Comparison of ENCODE assay signal across 8 cellular contexts in genomic region chr1:52055066-52055853, GRCh38. TPM values are rescaled to one million over a fixed set of nuclear protein-coding genes. Genes with fewer than 3 reads are reported as not detected.
DNase-seq lines count a peak whose midpoint lies in the region; ATAC-seq and TF ChIP-seq lines count a peak whose summit lies in the region.

Gene TXNDC12, minus strand, starts transcription at chr1:52055191. Its CDS starts 95 bp downstream, at chr1:52055096.

- DNase-seq in DMS79 treated with DMSO at 0.1 percent for 48 hours (lab: John Stamatoyannopoulos, UW) (peak; percentile 88), GM23338 (ENCODE audit: low spot score) (peak; percentile 96), fibroblast of peridontal ligament (ENCODE audit: extremely low read depth) (peak; percentile 89)
- peak; percentile 51 for DNase-seq in activated T-helper 9 cell treated with anti-CD3 and anti-CD28 coated beads, Interleukin-2, amount 50 U/mL, for 16 hours (ENCODE audit: low read depth)
- peak; percentile 31 to 79 (median 56) for DNase-seq in naive thymus-derived CD8-positive, alpha-beta T cell

- peaks cover 24% of the 10 kb centered on the region for H3K4me1 Mint-ChIP-seq in GM23338
- peaks cover 36 to 71% (median 69%) of the 10 kb centered on the region in 4 donors for H3K4me1 Mint-ChIP-seq in naive thymus-derived CD8-positive, alpha-beta T cell
- H3K4me1 Mint-ChIP-seq in stimulated activated naive CD8-positive, alpha-beta T cell treated with anti-CD3 and anti-CD28 coated beads, Interleukin-15, Interleukin-2, amounts not matched to agents 100 ng/mL and 50 ng/mL, for 24 hours (ENCODE audit: low read depth) = peaks cover 64% of the 10 kb centered on the region

- H3K27ac Mint-ChIP-seq in GM23338 = peak within 1 kb of the TSS; percentile 100
- peak within 1 kb of the TSS; percentile 92 to 98 (median 96) for H3K27ac Mint-ChIP-seq in naive thymus-derived CD8-positive, alpha-beta T cell
- peak within 1 kb of the TSS; percentile 96 for H3K27ac Mint-ChIP-seq in stimulated activated naive CD8-positive, alpha-beta T cell treated with anti-CD3 and anti-CD28 coated beads, Interleukin-15, Interleukin-2, amounts not matched to agents 100 ng/mL and 50 ng/mL, for 24 hours

- H3K27me3 ChIP-seq in GM23338 (ENCODE audit: insufficient read depth) (no peaks in the 10 kb centered on the region), Loucy (ENCODE audit: insufficient read depth, low read length, poor library complexity, severe bottlenecking) (no peaks in the 10 kb centered on the region)

- ATAC-seq in GM23338 = peak; percentile 80
- ATAC-seq in naive thymus-derived CD8-positive, alpha-beta T cell = peak; percentile 20 to 36

- H3K36me3 Mint-ChIP-seq in GM23338 (ENCODE audit: low read depth) = peaks cover 44% of the 10 kb centered on the region
- peaks cover 3 to 32% (median 8%) of the 10 kb centered on the region in 3 donors for H3K36me3 Mint-ChIP-seq in naive thymus-derived CD8-positive, alpha-beta T cell
- peaks cover 47% of the 10 kb centered on the region for H3K36me3 Mint-ChIP-seq in stimulated activated naive CD8-positive, alpha-beta T cell treated with anti-CD3 and anti-CD28 coated beads, Interleukin-15, Interleukin-2, amounts not matched to agents 100 ng/mL and 50 ng/mL, for 24 hours (ENCODE audit: low read depth)

- H3K36me3 ChIP-seq in GM23338 (ENCODE audit: insufficient read depth) (peaks cover 5% of the 10 kb centered on the region), Loucy (ENCODE audit: insufficient read depth, low read length) (peaks cover 3% of the 10 kb centered on the region; the same call in 1 of the 2 replicates)

- H3K4me3 ChIP-seq in GM23338 = peak within 1 kb of the TSS; percentile 83
- peak within 1 kb of the TSS; percentile 86 for H3K4me3 ChIP-seq in Loucy (ENCODE audit: low read length, poor library complexity, severe bottlenecking)

- no peak for TF ChIP-seq CTCF in GM23338 (conservative IDR thresholded peaks at IDR 0.05; ENCODE audit: low read depth in 2 of 2)
- no peak for TF ChIP-seq CTCF in Loucy (conservative IDR thresholded peaks at IDR 0.05; ENCODE audit: low read length)

- H3K9me3 Mint-ChIP-seq in GM23338 = no peaks in the 10 kb centered on the region
- H3K9me3 Mint-ChIP-seq in naive thymus-derived CD8-positive, alpha-beta T cell = no peaks in the 10 kb centered on the region
- H3K9me3 Mint-ChIP-seq in stimulated activated naive CD8-positive, alpha-beta T cell treated with anti-CD3 and anti-CD28 coated beads, Interleukin-15, Interleukin-2, amounts not matched to agents 100 ng/mL and 50 ng/mL, for 24 hours = no peaks in the 10 kb centered on the region

- H3F3A ChIP-seq in GM23338 (replicated peaks; ENCODE audit: low read depth) (no peaks in the 10 kb centered on the region; the same call in 1 of the 2 replicates), Loucy (ENCODE audit: low read depth) (no peaks in the 10 kb centered on the region)

- H3K27ac ChIP-seq in GM23338 (ENCODE audit: low read depth) = peak within 1 kb of the TSS; percentile 99

- H3K4me1 ChIP-seq in GM23338 (ENCODE audit: insufficient read depth) = peaks cover 20% of the 10 kb centered on the region
- peaks cover 44% of the 10 kb centered on the region for H3K4me1 ChIP-seq in Loucy (ENCODE audit: insufficient read depth, low read length, poor library complexity, severe bottlenecking)

- H3K79me2 ChIP-seq in GM23338 (replicated peaks; ENCODE audit: insufficient read depth) (peaks cover 85% of the 10 kb centered on the region), Loucy (ENCODE audit: insufficient read depth, low read length) (peaks cover 92% of the 10 kb centered on the region)

- peak within 1 kb of the TSS; percentile 91 for H3K9ac ChIP-seq in Loucy (ENCODE audit: low read depth, low read length, poor library complexity, severe bottlenecking)

- H3K27me3 Mint-ChIP-seq in GM23338 (ENCODE audit: insufficient read depth, low read depth, poor library complexity) = peaks cover 8% of the 10 kb centered on the region
- H3K27me3 Mint-ChIP-seq in naive thymus-derived CD8-positive, alpha-beta T cell = no peaks in the 10 kb centered on the region
- H3K27me3 Mint-ChIP-seq in stimulated activated naive CD8-positive, alpha-beta T cell treated with anti-CD3 and anti-CD28 coated beads, Interleukin-15, Interleukin-2, amounts not matched to agents 100 ng/mL and 50 ng/mL, for 24 hours = no peaks in the 10 kb centered on the region

- POLR2A ChIA-PET in naive thymus-derived CD8-positive, alpha-beta T cell (lab: Charles Lee) = interaction anchor here (1.0 to 5.1 kb wide), 5 partner anchors 12 to 349 kb away, joined by 3 to 55 read pairs (median 4); partner anchors contain the start of genes CC2D1B, KTI12, ORC1 and PRPF38A

- H4K20me1 ChIP-seq in GM23338 (replicated peaks; ENCODE audit: insufficient read depth) (0 out of 2 replicates have a peak, but pooled peaks cover 13% of the 10 kb centered on the region), Loucy (ENCODE audit: insufficient read depth, low read length, poor library complexity, severe bottlenecking) (peaks cover 51% of the 10 kb centered on the region)

- H3K9me2 ChIP-seq in GM23338 (ENCODE audit: insufficient read depth) (no peaks in the 10 kb centered on the region), Loucy (replicated peaks; ENCODE audit: low read depth, low read length) (no peaks in the 10 kb centered on the region)

- H3K4me2 ChIP-seq in GM23338 (peak within 1 kb of the TSS; percentile 86), Loucy (ENCODE audit: low read depth, low read length, poor library complexity, severe bottlenecking) (peak within 1 kb of the TSS; percentile 96)

- TF ChIP-seq POLR2A in Raji (IDR thresholded peaks at IDR 0.05; ENCODE audit: insufficient read depth, low read depth, low read length) = peak; percentile 94

- H2AFZ ChIP-seq in GM23338 = peak within 1 kb of the TSS; percentile 67; the same call in 1 of the 2 replicates
- peak within 1 kb of the TSS; percentile 65 for H2AFZ ChIP-seq in Loucy (ENCODE audit: low read length)

- H3K9me3 ChIP-seq in Loucy (ENCODE audit: insufficient read depth, low read depth, low read length) = no peaks in the 10 kb centered on the region

- peak within 1 kb of the TSS; percentile 98 for H3K4me3 Mint-ChIP-seq in GM23338
- peak within 1 kb of the TSS; percentile 88 to 100 (median 99) for H3K4me3 Mint-ChIP-seq in naive thymus-derived CD8-positive, alpha-beta T cell
- peak within 1 kb of the TSS; percentile 98 for H3K4me3 Mint-ChIP-seq in stimulated activated naive CD8-positive, alpha-beta T cell treated with anti-CD3 and anti-CD28 coated beads, Interleukin-15, Interleukin-2, amounts not matched to agents 100 ng/mL and 50 ng/mL, for 24 hours

TF ChIP-seq in GM23338, 12 proteins besides CTCF, POLR2A, EP300 and RAD21 (continues in another document):
- TF ChIP-seq REST (IDR thresholded peaks at IDR 0.05; ENCODE audit: unreplicated experiment) = no peak
- no peak for TF ChIP-seq EZH2phosphoT487 (IDR thresholded peaks at IDR 0.05; ENCODE audit: unreplicated experiment)
- TF ChIP-seq STAT1 (IDR thresholded peaks at IDR 0.05; ENCODE audit: unreplicated experiment) = no peak
- no peak for TF ChIP-seq ZNF114 (CRISPR knock-in tag; IDR thresholded peaks at IDR 0.05)
- TF ChIP-seq EZH2 (IDR thresholded peaks at IDR 0.05; ENCODE audit: low read depth, unreplicated experiment) = no peak
- peak; percentile 91 for TF ChIP-seq POLR2AphosphoS5 (IDR thresholded peaks at IDR 0.05; ENCODE audit: low read depth)
- TF ChIP-seq, protein P1, sequence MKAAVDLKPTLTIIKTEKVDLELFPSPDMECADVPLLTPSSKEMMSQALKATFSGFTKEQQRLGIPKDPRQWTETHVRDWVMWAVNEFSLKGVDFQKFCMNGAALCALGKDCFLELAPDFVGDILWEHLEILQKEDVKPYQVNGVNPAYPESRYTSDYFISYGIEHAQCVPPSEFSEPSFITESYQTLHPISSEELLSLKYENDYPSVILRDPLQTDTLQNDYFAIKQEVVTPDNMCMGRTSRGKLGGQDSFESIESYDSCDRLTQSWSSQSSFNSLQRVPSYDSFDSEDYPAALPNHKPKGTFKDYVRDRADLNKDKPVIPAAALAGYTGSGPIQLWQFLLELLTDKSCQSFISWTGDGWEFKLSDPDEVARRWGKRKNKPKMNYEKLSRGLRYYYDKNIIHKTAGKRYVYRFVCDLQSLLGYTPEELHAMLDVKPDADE (IDR thresholded peaks at IDR 0.05) = peak; percentile 65
- TF ChIP-seq CREB1 (CRISPR knock-in tag; IDR thresholded peaks at IDR 0.05; ENCODE audit: low read depth) = peak; percentile 77

RNA-seq across cellular contexts. Expression of gene TXNDC12, which starts in this region (rescaled TPM):
- total RNA-seq in GM23338 (2014; rRNA removed; shearing (Covaris generic)) = 60.9 and 68.9 TPM in 2 replicates
- polyA plus RNA-seq in GM23338 (2016; fragmentation: Nextera tagmentation; extraction: Ambion mirVana) = 88.2 and 96.6 TPM in 2 replicates
- total RNA-seq in naive thymus-derived CD8-positive, alpha-beta T cell = 10 to 100 TPM; 34.3 to 35.3 TPM
- 10 to 100 TPM; 77.9 to 95.3 (median 84.0) TPM for polyA plus RNA-seq in naive thymus-derived CD8-positive, alpha-beta T cell

Comparison
In these comparisons a context has a peak if more than half of its experiments do, and no peak if none do; other contexts are left out.
1. Peak in every context shown above with its lines: DNase-seq, ATAC-seq, H3K4me3 ChIP-seq and H3K27ac ChIP-seq.